19 cellular contexts compared by ENCODE assay signal in genomic region chr3:100329800-100330489, GRCh38. TPM values are rescaled to one million over a fixed set of nuclear protein-coding genes. Genes with fewer than 3 reads are reported as not detected.
DNase-seq lines count a peak whose midpoint lies in the region; ATAC-seq, FAIRE-seq and TF ChIP-seq lines count a peak whose summit lies in the region.
"Had no signal": no experiment of that assay in that cellular context is flagged by ENCODE, and none has a peak within 500 bp of the region (broad histone marks: within the 10 kb centered on the region; RNA-seq: fewer than 3 reads in every experiment).

No MANE protein-coding gene starts in this region.

- H3K36me3 Mint-ChIP-seq in activated CD4-positive, alpha-beta T cell treated with anti-CD3 and anti-CD28 coated beads, Interleukin-2, amount 10 ng/mL, durations not matched to agents 24 days and 14 days (ENCODE audit: low read depth): peaks cover 14% of the 10 kb centered on the region
- peaks cover 13% of the 10 kb centered on the region for H3K36me3 Mint-ChIP-seq in endothelial cell (ENCODE audit: low read depth, unreplicated experiment)

- no peak overlapping the region for H3K4me3 Mint-ChIP-seq in activated CD4-positive, alpha-beta T cell treated with anti-CD3 and anti-CD28 coated beads, Interleukin-2, amount 10 ng/mL, durations not matched to agents 24 days and 14 days
- no peak overlapping the region for H3K4me3 Mint-ChIP-seq in endothelial cell (ENCODE audit: unreplicated experiment)
- H3K4me3 Mint-ChIP-seq: CD4-positive, alpha-beta memory T cell; T-cell had no signal

- peaks cover 1% of the 10 kb centered on the region for H3K36me3 ChIP-seq in bronchial epithelial cell (ENCODE audit: control insufficient read depth, insufficient read depth, low read length)
- peaks cover 0 to 3% (median 0%) of the 10 kb centered on the region in 3 donors for H3K36me3 ChIP-seq in pancreas
- peaks cover 9% of the 10 kb centered on the region for H3K36me3 ChIP-seq in brain microvascular endothelial cell (replicated peaks)

- FAIRE-seq in bronchial epithelial cell (lab: Jason Lieb, UNC) (peak; percentile 79), pancreas (lab: Jason Lieb, UNC) (no peak)

- ATAC-seq in pancreas: peak; percentile 36 to 64 (median 50)
- ATAC-seq: T-cell had no signal

- peaks cover 9% of the 10 kb centered on the region for H3K9me3 Mint-ChIP-seq in activated CD4-positive, alpha-beta T cell treated with anti-CD3 and anti-CD28 coated beads, Interleukin-2, amount 10 ng/mL, durations not matched to agents 24 days and 14 days
- no peaks in the 10 kb centered on the region for H3K9me3 Mint-ChIP-seq in endothelial cell (ENCODE audit: unreplicated experiment)

- H3K27ac Mint-ChIP-seq in activated CD4-positive, alpha-beta T cell treated with anti-CD3 and anti-CD28 coated beads, Interleukin-2, amount 10 ng/mL, durations not matched to agents 24 days and 14 days: no peak overlapping the region
- no peak overlapping the region for H3K27ac Mint-ChIP-seq in endothelial cell (ENCODE audit: unreplicated experiment)
- H3K27ac Mint-ChIP-seq: T-cell had no signal

- peaks cover 4% of the 10 kb centered on the region for H3K4me1 Mint-ChIP-seq in activated CD4-positive, alpha-beta T cell treated with anti-CD3 and anti-CD28 coated beads, Interleukin-2, amount 10 ng/mL, durations not matched to agents 24 days and 14 days
- peaks cover under 1% of the 10 kb centered on the region for H3K4me1 Mint-ChIP-seq in endothelial cell (ENCODE audit: unreplicated experiment)

- H3K9me3 ChIP-seq in pancreas: no peaks in the 10 kb centered on the region
- H3K9me3 ChIP-seq: Peyer's patch, SJCRH30 had no signal

- H3K4me3 ChIP-seq in bronchial epithelial cell (ENCODE audit: low read depth, low read length): no peak overlapping the region
- H3K4me3 ChIP-seq in pancreas: no peak overlapping the region
- H3K4me3 ChIP-seq in brain microvascular endothelial cell (ENCODE audit: low read depth, low read length): no peak overlapping the region
- H3K4me3 ChIP-seq: BLaER1 treated with 17β-estradiol and CSF1 and Interleukin-3, amounts not matched to agents 10 nM and 100 nM; Peyer's patch; SJCRH30 had no signal

- intact Hi-C loops in activated CD4-positive, alpha-beta T cell treated with anti-CD3 and anti-CD28 coated beads, Interleukin-2, amount 10 ng/mL, durations not matched to agents 24 days and 14 days (cut with micrococcal nuclease): loop anchor here (5.0 to 10.0 kb wide), 3 partner anchors 255 to 1052 kb away; no protein-coding TSS in a partner anchor
- intact Hi-C loops in pancreas (cut with DNase I): no loop called here

- no peaks in the 10 kb centered on the region for H3K27me3 ChIP-seq in bronchial epithelial cell (ENCODE audit: control insufficient read depth, insufficient read depth, low read length)
- no peaks in the 10 kb centered on the region for H3K27me3 ChIP-seq in pancreas
- H3K27me3 ChIP-seq in brain microvascular endothelial cell (replicated peaks): no peaks in the 10 kb centered on the region
- H3K27me3 ChIP-seq: BLaER1 treated with 17β-estradiol and CSF1 and Interleukin-3, amounts not matched to agents 10 nM and 100 nM; Peyer's patch; SJCRH30 had no signal

- no peak overlapping the region for H3K27ac ChIP-seq in pancreas
- H3K27ac ChIP-seq in brain microvascular endothelial cell: no peak overlapping the region
- H3K27ac ChIP-seq: BLaER1 treated with 17β-estradiol and CSF1 and Interleukin-3, amounts not matched to agents 10 nM and 100 nM; Peyer's patch; SJCRH30 had no signal

- H3K4me1 ChIP-seq in pancreas: peaks cover 0 to 4% (median 0%) of the 10 kb centered on the region in 3 donors
- H3K4me1 ChIP-seq: Peyer's patch had no signal

- in situ Hi-C loops in brain microvascular endothelial cell (cut with HindIII; ENCODE audit: low pct_ligation_motif_present, low sequenced_read_pairs): no loop called here

- TF ChIP-seq CTCF in bronchial epithelial cell (IDR thresholded peaks at IDR 0.05; ENCODE audit: insufficient read depth, low read length, severe bottlenecking) (no peak), pancreas (IDR thresholded peaks at IDR 0.05) (no peak), brain microvascular endothelial cell (IDR thresholded peaks at IDR 0.05; ENCODE audit: low read depth, low read length, missing control alignments) (no peak), endothelial cell (IDR thresholded peaks at IDR 0.05; ENCODE audit: unreplicated experiment) (no peak)

- no peaks in the 10 kb centered on the region for H3K27me3 Mint-ChIP-seq in activated CD4-positive, alpha-beta T cell treated with anti-CD3 and anti-CD28 coated beads, Interleukin-2, amount 10 ng/mL, durations not matched to agents 24 days and 14 days
- peaks cover 4% of the 10 kb centered on the region for H3K27me3 Mint-ChIP-seq in endothelial cell (ENCODE audit: unreplicated experiment)
- H3K27me3 Mint-ChIP-seq: CD4-positive, alpha-beta memory T cell; T-cell had no signal

- DNase-seq in DMS53 (lab: John Stamatoyannopoulos, UW) (peak; percentile 69), DMS53 treated with DMSO at 0.1 percent for 48 hours (lab: John Stamatoyannopoulos, UW; ENCODE audit: unreplicated experiment) (no peak), bronchial epithelial cell (ENCODE audit: low read depth) (no peak), pancreas (peak in 2 of 6 donors; percentile 26 to 35), brain microvascular endothelial cell (no peak), endothelial cell (ENCODE audit: low spot score) (no peak)
- peak; percentile 43 for DNase-seq in activated CD4-positive, alpha-beta T cell treated with anti-CD3 and anti-CD28 coated beads, Interleukin-2, amount 10 ng/mL, durations not matched to agents 24 days and 14 days
- no peak for DNase-seq in activated CD4-positive, alpha-beta T cell treated with anti-CD3 and anti-CD28 coated beads, Interleukin-2, amount 50 U/mL, for 48 hours
- DNase-seq: 8988T; Calu3; CD4-positive, alpha-beta memory T cell; DMS79; Karpas-422; NCI-H187; NCI-H446; Peyer's patch; SJCRH30; T-cell had no signal

- 20 to 22% methylated on average over 4 of the region's 4 CpGs for WGBS in pancreas, 2 donors

RNA-seq across cellular contexts. Expression of gene NIT2, which starts 4.6 kb away (rescaled TPM):
- total RNA-seq in activated CD4-positive, alpha-beta T cell treated with anti-CD3 and anti-CD28 coated beads, Interleukin-2, amount 10 ng/mL, durations not matched to agents 24 days and 14 days: 75.5 and 79.2 TPM in 2 replicates
- total RNA-seq in bronchial epithelial cell: 15.3 and 21.9 TPM in 2 replicates
- total RNA-seq in pancreas: 10 to 100 TPM; 14.2 to 23.4 (median 17.2) TPM
- 10 to 100 TPM; 19.6 to 38.6 TPM for polyA plus RNA-seq in pancreas
- 22.3 TPM for total RNA-seq in endothelial cell (ENCODE audit: unreplicated experiment)

Comparison
In these comparisons a context has a peak if more than half of its experiments do, and no peak if none do; other contexts are left out.
1. DNase-seq: peak in DMS53 (single experiment) and activated CD4-positive, alpha-beta T cell treated with anti-CD3 and anti-CD28 coated beads, Interleukin-2, amount 10 ng/mL, durations not matched to agents 24 days and 14 days (single experiment); none in DMS53 treated with DMSO at 0.1 percent for 48 hours (single experiment), activated CD4-positive, alpha-beta T cell treated with anti-CD3 and anti-CD28 coated beads, Interleukin-2, amount 50 U/mL, for 48 hours (0 of 2), bronchial epithelial cell (single experiment), brain microvascular endothelial cell (single experiment) and endothelial cell (single experiment).